In genomic region chr7:145718129-145718528, GRCh38 we compare ENCODE assay signal across 15 cellular contexts.
A peak's percentile ranks its signal among the peaks of the same experiment; 100 is the strongest.
DNase-seq lines count a peak whose midpoint lies in the region; FAIRE-seq and TF ChIP-seq lines count a peak whose summit lies in the region.
"Had no signal": no experiment of that assay in that cellular context is flagged by ENCODE, and none has a peak within 500 bp of the region (broad histone marks: within the 10 kb centered on the region; RNA-seq: fewer than 3 reads in every experiment).

No MANE protein-coding gene starts in this region.

- H3K36me3 ChIP-seq in HUES48 (ENCODE audit: control insufficient read depth, insufficient read depth, low read length) (no peaks in the 10 kb centered on the region), bronchial epithelial cell (ENCODE audit: control insufficient read depth, insufficient read depth, low read length) (no peaks in the 10 kb centered on the region)
- H3K36me3 ChIP-seq: BLaER1 treated with 17β-estradiol and CSF1 and Interleukin-3, amounts not matched to agents 10 nM and 100 nM had no signal

- peak overlapping the region; percentile 21 for H3K27ac ChIP-seq in HUES48 (ENCODE audit: low read depth, low read length)
- H3K27ac ChIP-seq: BLaER1 treated with 17β-estradiol and CSF1 and Interleukin-3, amounts not matched to agents 10 nM and 100 nM had no signal

- H3K4me3 ChIP-seq in HUES48 (ENCODE audit: low read depth, low read length) (no peak overlapping the region), bronchial epithelial cell (ENCODE audit: low read depth, low read length) (no peak overlapping the region)
- H3K4me3 ChIP-seq: BLaER1 treated with 17β-estradiol and CSF1 and Interleukin-3, amounts not matched to agents 10 nM and 100 nM had no signal

- FAIRE-seq in bronchial epithelial cell (lab: Jason Lieb, UNC) (peak; percentile 70), GM12892 (lab: Jason Lieb, UNC) (no peak)

- H3K9ac ChIP-seq in HUES48 (ENCODE audit: low read depth, low read length), result no peak overlapping the region
- H3K9ac ChIP-seq: BLaER1 treated with 17β-estradiol and CSF1 and Interleukin-3, amounts not matched to agents 10 nM and 100 nM had no signal

- H3K4me1 ChIP-seq in HUES48 (ENCODE audit: control insufficient read depth, insufficient read depth, low read length), result no peaks in the 10 kb centered on the region; the same call in 1 of the 2 replicates
- H3K4me1 ChIP-seq: BLaER1 treated with 17β-estradiol and CSF1 and Interleukin-3, amounts not matched to agents 10 nM and 100 nM had no signal

- H3K9me3 ChIP-seq in HUES48 (ENCODE audit: control insufficient read depth, insufficient read depth, low read length), result no peaks in the 10 kb centered on the region
- H3K9me3 ChIP-seq: BLaER1 treated with 17β-estradiol and CSF1 and Interleukin-3, amounts not matched to agents 10 nM and 100 nM had no signal

- H3K27me3 ChIP-seq in HUES48 (ENCODE audit: control insufficient read depth, insufficient read depth, low read length), result no peaks in the 10 kb centered on the region
- no peaks in the 10 kb centered on the region for H3K27me3 ChIP-seq in bronchial epithelial cell (ENCODE audit: control insufficient read depth, insufficient read depth, low read length)
- H3K27me3 ChIP-seq: BLaER1 treated with 17β-estradiol and CSF1 and Interleukin-3, amounts not matched to agents 10 nM and 100 nM had no signal

- TF ChIP-seq CTCF in bronchial epithelial cell (IDR thresholded peaks at IDR 0.05; ENCODE audit: insufficient read depth, low read length, severe bottlenecking) (no peak), GM20000 (IDR thresholded peaks at IDR 0.05; ENCODE audit: extremely low read depth, missing control alignments) (no peak), GM10266 (IDR thresholded peaks at IDR 0.05; ENCODE audit: control insufficient read depth, insufficient read depth, low read depth, missing control alignments) (no peak)

- no peak for DNase-seq in bronchial epithelial cell (ENCODE audit: low read depth)
- DNase-seq in iPS-NIHi11 (ENCODE audit: low spot score), result peak; percentile 29
- no peak for DNase-seq in GM20000 (ENCODE audit: low spot score)
- DNase-seq in GM10266 (ENCODE audit: extremely low spot score), result no peak
- DNase-seq in GM12892 (ENCODE audit: insufficient read length), result no peak
- no peak for DNase-seq in activated CD4-positive, alpha-beta T cell treated with anti-CD3 and anti-CD28 coated beads for 4 hours
- DNase-seq: CD8-positive, alpha-beta T cell; GOT3; IMR-90; NCI-H1417; NCI-H187; NCI-H226; NCI-H524 had no signal

- no peak for TF ChIP-seq POLR2A in GM12892 (IDR thresholded peaks at IDR 0.05; ENCODE audit: low read depth, low read length)
